16 cellular contexts compared by ENCODE assay signal in genomic region chr19:53156888-53157287, GRCh38. TPM values are rescaled to one million over a fixed set of nuclear protein-coding genes. Genes with fewer than 3 reads are reported as not detected.
DNase-seq lines count a peak whose midpoint lies in the region; ATAC-seq, FAIRE-seq and TF ChIP-seq lines count a peak whose summit lies in the region.
"Had no signal": no experiment of that assay in that cellular context is flagged by ENCODE, and none has a peak within 500 bp of the region (broad histone marks: within the 10 kb centered on the region; RNA-seq: fewer than 3 reads in every experiment).

No MANE protein-coding gene starts in this region.

- H3K9ac ChIP-seq in BLaER1 treated with 17β-estradiol and CSF1 and Interleukin-3, amounts not matched to agents 10 nM and 100 nM = peak overlapping the region in 2 of 11 experiments; percentile 86 to 89; a peak in 4 of 22 replicates
- H3K9ac ChIP-seq in GM23248 (no peak overlapping the region), astrocyte (ENCODE audit: low read length) (no peak overlapping the region)

- DNase-seq in GM23248 = no peak
- no peak for DNase-seq in astrocyte (ENCODE audit: low read depth)
- DNase-seq in dedifferentiated amniotic fluid mesenchymal stem cell (ENCODE audit: extremely low spot score) = no peak
- DNase-seq: MV-4-11, NCI-H510A had no signal

- H3F3A ChIP-seq in GM23248 (ENCODE audit: insufficient read depth) = 0 out of 2 replicates have a peak, but pooled peaks cover 3% of the 10 kb centered on the region

- no peak for ATAC-seq in GM21723 (IDR thresholded peaks at IDR 0.05; ENCODE audit: unreplicated experiment)
- no peak for ATAC-seq in GM21737 (IDR thresholded peaks at IDR 0.05; ENCODE audit: unreplicated experiment)
- ATAC-seq in GM21360 (IDR thresholded peaks at IDR 0.05; ENCODE audit: unreplicated experiment) = no peak

- 93 to 99% methylated on average over 9 of the region's 9 CpGs for WGBS in GM23248 (ENCODE audit: low coverage in 1 of 2, low lambda C conversion rate in 2 of 2, missing lambda C conversion rate in 2 of 2), 2 experiments

- peaks cover 37 to 49% (median 39%) of the 10 kb centered on the region in 11 experiments for H3K36me3 ChIP-seq in BLaER1 treated with 17β-estradiol and CSF1 and Interleukin-3, amounts not matched to agents 10 nM and 100 nM
- H3K36me3 ChIP-seq in GM23248 (ENCODE audit: low read depth) (peaks cover 3% of the 10 kb centered on the region; the same call in 1 of the 2 replicates), astrocyte (ENCODE audit: insufficient read depth, low read length) (peaks cover 2% of the 10 kb centered on the region)
- H3K36me3 ChIP-seq: ovary had no signal

- no peak for FAIRE-seq in astrocyte (lab: Jason Lieb, UNC)
- FAIRE-seq: bronchial epithelial cell, keratinocyte had no signal

- H2AFZ ChIP-seq in GM23248 = no peak overlapping the region
- no peak overlapping the region for H2AFZ ChIP-seq in astrocyte (ENCODE audit: low read depth, low read length)

- H3K36me3 Mint-ChIP-seq in astrocyte (ENCODE audit: low read depth, unreplicated experiment) = peaks cover 32% of the 10 kb centered on the region
- peaks cover 57% of the 10 kb centered on the region for H3K36me3 Mint-ChIP-seq in nephron (ENCODE audit: low read depth)

- no peaks in the 10 kb centered on the region for H3K27me3 Mint-ChIP-seq in astrocyte (ENCODE audit: low read depth, unreplicated experiment)
- no peaks in the 10 kb centered on the region for H3K27me3 Mint-ChIP-seq in nephron (ENCODE audit: low read depth)

- H3K4me1 ChIP-seq in BLaER1 treated with 17β-estradiol and CSF1 and Interleukin-3, amounts not matched to agents 10 nM and 100 nM = peaks cover 17 to 24% (median 18%) of the 10 kb centered on the region in 10 experiments
- peaks cover 12% of the 10 kb centered on the region; the same call in 1 of the 2 replicates for H3K4me1 ChIP-seq in GM23248 (ENCODE audit: insufficient read depth)
- peaks cover 8% of the 10 kb centered on the region for H3K4me1 ChIP-seq in astrocyte (ENCODE audit: insufficient read depth, low read length)

- peaks cover 37 to 76% (median 59%) of the 10 kb centered on the region in 11 experiments for H3K9me3 ChIP-seq in BLaER1 treated with 17β-estradiol and CSF1 and Interleukin-3, amounts not matched to agents 10 nM and 100 nM (replicated peaks in 1 of 11)
- H3K9me3 ChIP-seq in GM23248 (ENCODE audit: low read depth) (no peaks in the 10 kb centered on the region), astrocyte (ENCODE audit: insufficient read depth, low read depth, low read length) (peaks cover 3% of the 10 kb centered on the region)
- H3K9me3 ChIP-seq: ovary had no signal

- H3K9me3 Mint-ChIP-seq in astrocyte (ENCODE audit: unreplicated experiment) = peaks cover 29% of the 10 kb centered on the region
- H3K9me3 Mint-ChIP-seq in nephron = peaks cover 19% of the 10 kb centered on the region

- H3K27ac ChIP-seq in BLaER1 treated with 17β-estradiol and CSF1 and Interleukin-3, amounts not matched to agents 10 nM and 100 nM = peak overlapping the region in 1 of 11 experiments; percentile 37; a peak in 2 of 22 replicates
- H3K27ac ChIP-seq in GM23248 (no peak overlapping the region), astrocyte (ENCODE audit: low read depth, low read length) (no peak overlapping the region)
- H3K27ac ChIP-seq: HL-60, ovary had no signal

- peak overlapping the region; percentile 89 for H3K4me3 Mint-ChIP-seq in astrocyte (ENCODE audit: unreplicated experiment)
- peak overlapping the region; percentile 79 to 86 (median 83) for H3K4me3 Mint-ChIP-seq in nephron

- peak overlapping the region; percentile 7 to 83 (median 76); a peak in 14 of 20 replicates for H3K4me3 ChIP-seq in BLaER1 treated with 17β-estradiol and CSF1 and Interleukin-3, amounts not matched to agents 10 nM and 100 nM
- no peak overlapping the region for H3K4me3 ChIP-seq in GM23248
- no peak overlapping the region for H3K4me3 ChIP-seq in astrocyte (ENCODE audit: insufficient read depth, low read depth, low read length)

- no peaks in the 10 kb centered on the region for H3K9me2 ChIP-seq in GM23248 (ENCODE audit: insufficient read depth)

- H3K27ac Mint-ChIP-seq in astrocyte (ENCODE audit: unreplicated experiment) = peak overlapping the region; percentile 36
- H3K27ac Mint-ChIP-seq in nephron = no peak overlapping the region

- in situ Hi-C loops in GM23248 (cut with MboI) = no loop called here

- H3K79me2 ChIP-seq in GM23248 (ENCODE audit: insufficient read depth) (peaks cover 32% of the 10 kb centered on the region), astrocyte (ENCODE audit: insufficient read depth, low read length) (peaks cover 14% of the 10 kb centered on the region)

- no peaks in the 10 kb centered on the region for H3K27me3 ChIP-seq in BLaER1 treated with 17β-estradiol and CSF1 and Interleukin-3, amounts not matched to agents 10 nM and 100 nM
- H3K27me3 ChIP-seq in GM23248 (replicated peaks; ENCODE audit: insufficient read depth) (no peaks in the 10 kb centered on the region), astrocyte (ENCODE audit: insufficient read depth, low read length) (no peaks in the 10 kb centered on the region)
- H3K27me3 ChIP-seq: ovary, tibial nerve had no signal

- no peak for TF ChIP-seq CTCF in astrocyte (IDR thresholded peaks at IDR 0.05; ENCODE audit: insufficient read depth, low read depth, low read length)
- TF ChIP-seq CTCF in nephron (IDR thresholded peaks at IDR 0.05; ENCODE audit: unreplicated experiment in 3 of 3) = no peak

- peaks cover 0 to 19% (median 11%) of the 10 kb centered on the region in 11 experiments; a peak in 9 of 22 replicates for H4K20me1 ChIP-seq in BLaER1 treated with 17β-estradiol and CSF1 and Interleukin-3, amounts not matched to agents 10 nM and 100 nM
- H4K20me1 ChIP-seq in GM23248 (ENCODE audit: insufficient read depth) = no peaks in the 10 kb centered on the region
- H4K20me1 ChIP-seq in astrocyte (ENCODE audit: insufficient read depth, low read length) = peaks cover 10% of the 10 kb centered on the region

- H3K4me2 ChIP-seq in BLaER1 treated with 17β-estradiol and CSF1 and Interleukin-3, amounts not matched to agents 10 nM and 100 nM = peak overlapping the region; percentile 84 to 99 (median 97)
- H3K4me2 ChIP-seq in GM23248 (ENCODE audit: unreplicated experiment) (peak overlapping the region; percentile 66), astrocyte (ENCODE audit: low read length) (peak overlapping the region; percentile 84)

- H3K4me1 Mint-ChIP-seq in astrocyte (ENCODE audit: low read depth, unreplicated experiment) (peaks cover 8% of the 10 kb centered on the region), nephron (peaks cover 10% of the 10 kb centered on the region)

RNA-seq across cellular contexts. Expression of gene ZNF347, which starts 2.0 kb away (rescaled TPM):
- 4.6 and 7.3 TPM in 2 replicates for total RNA-seq in GM23248 (2014; rRNA removed; shearing (Covaris generic))
- polyA plus RNA-seq in GM23248 (2016; fragmentation: Nextera tagmentation; extraction: Ambion mirVana) = 2.7 and 3.2 TPM in 2 replicates
- 10.1 and 10.6 TPM in 2 replicates for total RNA-seq in astrocyte

RNA-seq across cellular contexts. Expression of gene ZNF415, which starts 24.2 kb away (rescaled TPM):
- total RNA-seq in GM23248 (2014; rRNA removed; shearing (Covaris generic)) = 9.4 and 18.7 TPM in 2 replicates
- 7.9 and 8.9 TPM in 2 replicates for polyA plus RNA-seq in GM23248 (2016; fragmentation: Nextera tagmentation; extraction: Ambion mirVana)
- 8.7 TPM in 2 replicates for total RNA-seq in astrocyte

RNA-seq across cellular contexts. Expression of gene ZNF665, which starts 36.3 kb away (rescaled TPM):
- total RNA-seq in GM23248 (2014; rRNA removed; shearing (Covaris generic)) = 3.8 and 3.9 TPM in 2 replicates
- polyA plus RNA-seq in GM23248 (2016; fragmentation: Nextera tagmentation; extraction: Ambion mirVana) = 2.4 and 2.8 TPM in 2 replicates
- 3.4 and 4.4 TPM in 2 replicates for total RNA-seq in astrocyte
- total RNA-seq: SK-MEL-5 had no signal

RNA-seq across cellular contexts. Expression of gene ZNF160, which starts 53.7 kb away (rescaled TPM):
- total RNA-seq in GM23248 (2014; rRNA removed; shearing (Covaris generic)) = 20.2 and 23.0 TPM in 2 replicates
- 18.2 and 20.6 TPM in 2 replicates for polyA plus RNA-seq in GM23248 (2016; fragmentation: Nextera tagmentation; extraction: Ambion mirVana)
- total RNA-seq in astrocyte = 30.2 and 31.3 TPM in 2 replicates

Comparison
In these comparisons a context has a peak if more than half of its experiments do, and no peak if none do; other contexts are left out.
1. H3K4me3 ChIP-seq: peak in BLaER1 treated with 17β-estradiol and CSF1 and Interleukin-3, amounts not matched to agents 10 nM and 100 nM (10 of 10); none in GM23248 (single experiment) and astrocyte (single experiment).
2. Peak in every context shown above with its lines, with median percentiles within 50 percentile points of each other: H3K4me2 ChIP-seq.